In the genomic region with DNA sequence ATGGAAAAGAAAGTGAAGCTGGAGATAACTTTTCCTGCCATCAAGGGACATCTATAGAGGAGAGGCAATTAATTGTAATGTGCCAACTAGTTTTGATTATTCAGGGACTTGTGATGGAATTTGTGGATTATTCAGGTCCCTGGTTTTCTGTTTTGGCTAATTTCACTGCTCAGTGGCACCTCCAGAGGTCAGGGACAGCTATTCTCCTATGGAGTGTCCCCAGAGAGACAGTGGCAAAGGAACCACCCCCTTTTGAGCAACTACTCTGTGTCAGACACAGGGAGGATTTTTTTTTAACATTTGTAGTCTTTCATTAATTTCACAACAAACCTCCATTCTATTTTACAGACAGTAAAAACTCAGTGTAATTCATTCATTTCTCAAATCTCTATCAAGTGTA, we compare ENCODE assay signal across 14 cellular contexts.
DNase-seq lines count a peak whose midpoint lies in the region; ATAC-seq and TF ChIP-seq lines count a peak whose summit lies in the region.
"Had no signal": no experiment of that assay in that cellular context is flagged by ENCODE, and none has a peak within 500 bp of the region (broad histone marks: within the 10 kb centered on the region; RNA-seq: fewer than 3 reads in every experiment).

No MANE protein-coding gene starts in this region.

- peaks cover 8% of the 10 kb centered on the region for H3K27me3 ChIP-seq in BJ (ENCODE audit: control insufficient read depth, insufficient read depth, low read length)
- no peaks in the 10 kb centered on the region for H3K27me3 ChIP-seq in right atrium auricular region

- TF ChIP-seq CTCF in BJ (IDR thresholded peaks at IDR 0.05; ENCODE audit: insufficient read depth, low read depth, low read length) (peak; percentile 12; the same call in 1 of the 2 replicates), right atrium auricular region (IDR thresholded peaks at IDR 0.05) (no peak)

- H3K9me3 ChIP-seq in right atrium auricular region, result no peaks in the 10 kb centered on the region
- H3K9me3 ChIP-seq: stomach had no signal

- POLR2A ChIA-PET in BJ (lab: Charles Lee) (no interaction called here), HEK293T (lab: Yijun Ruan, JAX) (no interaction called here)

- no peak overlapping the region for H3K4me3 ChIP-seq in BJ (ENCODE audit: low read depth, low read length)
- H3K4me3 ChIP-seq in right atrium auricular region, result no peak overlapping the region
- H3K4me3 ChIP-seq: stomach had no signal

- H3K27ac ChIP-seq in right atrium auricular region, result no peak overlapping the region
- H3K27ac ChIP-seq: stomach had no signal

- no peaks in the 10 kb centered on the region for H3K4me1 ChIP-seq in right atrium auricular region

- DNase-seq in BJ (ENCODE audit: low read depth) (no peak), HEK293T (ENCODE audit: extremely low spot score) (peak; percentile 46), SW480 (ENCODE audit: low spot score) (peak; percentile 27), iPS-NIHi11 (ENCODE audit: low spot score) (peak; percentile 33), right atrium auricular region (ENCODE audit: low spot score) (no peak)
- DNase-seq: activated CD4-positive, alpha-beta memory T cell treated with anti-CD3 and anti-CD28 coated beads, Interleukin-2, amount 10 ng/mL, durations not matched to agents 7 days and 5 days; activated naive CD4-positive, alpha-beta T cell treated with anti-CD3 and anti-CD28 coated beads, Interleukin-2, amount 10 ng/mL, durations not matched to agents 7 days and 5 days; CD4-positive, alpha-beta memory T cell; NCI-H187; stomach; T-helper 2 cell had no signal

- ATAC-seq in HG02642 (IDR thresholded peaks at IDR 0.05; ENCODE audit: poor library complexity, unreplicated experiment) (no peak), GM21367 (IDR thresholded peaks at IDR 0.05; ENCODE audit: unreplicated experiment) (no peak), HG03159 (IDR thresholded peaks at IDR 0.05; ENCODE audit: unreplicated experiment) (no peak)

- CTCF ChIA-PET in BJ (lab: Yijun Ruan, JAX) (interaction anchor here (0.7 to 1.2 kb wide), 4 partner anchors 8 to 860 kb away, joined by 3 to 5 read pairs (median 4); no protein-coding TSS in a partner anchor), HEK293T (lab: Yijun Ruan, JAX) (interaction anchor here (0.6 kb wide), 3 partner anchors 14 to 1655 kb away, joined by 3 read pairs; no protein-coding TSS in a partner anchor)

- H3K36me3 ChIP-seq in BJ (ENCODE audit: control insufficient read depth, insufficient read depth, low read length) (no peaks in the 10 kb centered on the region), right atrium auricular region (no peaks in the 10 kb centered on the region)
- H3K36me3 ChIP-seq: stomach had no signal

TF ChIP-seq in HEK293T, 16 proteins besides CTCF, POLR2A, EP300 and RAD21:
- TF ChIP-seq ELF4 (IDR thresholded peaks at IDR 0.05) (no peak), ZNF384 (IDR thresholded peaks at IDR 0.05) (no peak), CTBP1 (IDR thresholded peaks at IDR 0.05; ENCODE audit: borderline replicate concordance) (no peak), L3MBTL2 (conservative IDR thresholded peaks at IDR 0.05) (no peak), HDGF (IDR thresholded peaks at IDR 0.05; ENCODE audit: borderline replicate concordance) (no peak), FOXM1 (IDR thresholded peaks at IDR 0.05; ENCODE audit: borderline replicate concordance) (no peak), NFRKB (IDR thresholded peaks at IDR 0.05) (no peak), LEF1 (IDR thresholded peaks at IDR 0.05; ENCODE audit: borderline replicate concordance) (no peak), SP1 (IDR thresholded peaks at IDR 0.05) (no peak), FOXA1 (IDR thresholded peaks at IDR 0.05) (no peak), TARDBP (IDR thresholded peaks at IDR 0.05) (no peak), ARNT (IDR thresholded peaks at IDR 0.05) (no peak), SUZ12 (IDR thresholded peaks at IDR 0.05) (no peak), BHLHE40 (IDR thresholded peaks at IDR 0.05; ENCODE audit: borderline replicate concordance) (no peak), FOXK2 (IDR thresholded peaks at IDR 0.05) (no peak)
- TF ChIP-seq, protein P1, sequence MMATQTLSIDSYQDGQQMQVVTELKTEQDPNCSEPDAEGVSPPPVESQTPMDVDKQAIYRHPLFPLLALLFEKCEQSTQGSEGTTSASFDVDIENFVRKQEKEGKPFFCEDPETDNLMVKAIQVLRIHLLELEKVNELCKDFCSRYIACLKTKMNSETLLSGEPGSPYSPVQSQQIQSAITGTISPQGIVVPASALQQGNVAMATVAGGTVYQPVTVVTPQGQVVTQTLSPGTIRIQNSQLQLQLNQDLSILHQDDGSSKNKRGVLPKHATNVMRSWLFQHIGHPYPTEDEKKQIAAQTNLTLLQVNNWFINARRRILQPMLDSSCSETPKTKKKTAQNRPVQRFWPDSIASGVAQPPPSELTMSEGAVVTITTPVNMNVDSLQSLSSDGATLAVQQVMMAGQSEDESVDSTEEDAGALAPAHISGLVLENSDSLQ (IDR thresholded peaks at IDR 0.05), result no peak

Comparison
In these comparisons a context has a peak if more than half of its experiments do, and no peak if none do; other contexts are left out.
1. DNase-seq: peak in HEK293T (single experiment), SW480 (single experiment) and iPS-NIHi11 (single experiment); none in BJ (single experiment) and right atrium auricular region (single experiment).